In the genomic region with DNA sequence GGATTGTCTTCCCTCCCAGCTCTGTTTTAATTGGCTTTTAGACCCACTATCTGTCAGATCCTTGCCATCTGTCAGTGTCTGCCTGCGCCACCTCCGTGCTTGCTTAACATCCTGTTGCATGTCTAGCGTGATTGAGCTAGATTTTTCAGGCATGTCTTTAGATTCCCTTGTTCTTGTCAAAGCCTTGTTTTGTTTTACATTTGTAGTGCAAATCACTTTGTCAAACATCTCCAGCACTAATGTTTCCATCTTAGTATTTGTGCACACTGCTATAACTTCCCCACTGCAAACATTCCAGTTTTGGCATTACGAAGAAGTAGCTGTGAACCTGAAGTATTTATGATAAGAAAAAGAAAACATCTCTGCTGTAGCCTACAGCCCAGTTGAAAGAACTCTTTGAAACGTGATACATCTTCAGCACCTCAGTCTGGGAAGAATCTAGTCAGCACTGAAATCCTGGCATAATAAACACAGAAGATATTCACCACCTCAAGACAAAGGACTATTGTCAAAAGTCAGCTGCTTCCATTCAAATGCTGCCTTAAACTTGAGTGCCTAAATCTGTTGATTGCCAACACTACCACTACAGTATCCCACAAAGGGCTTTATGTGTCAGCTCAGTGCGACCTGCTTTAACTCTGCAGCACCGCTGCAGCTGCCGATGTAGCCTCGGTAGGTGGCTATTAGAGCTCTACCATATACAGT, we compare ENCODE assay signal across 1 cellular context.
TF ChIP-seq lines count a peak whose summit lies in the region.

No MANE protein-coding gene starts in this region.

TF ChIP-seq in HEK293, 187 proteins besides CTCF, POLR2A, EP300 and RAD21 (continued from another document and continues in another):
- TF ChIP-seq, protein P1, sequence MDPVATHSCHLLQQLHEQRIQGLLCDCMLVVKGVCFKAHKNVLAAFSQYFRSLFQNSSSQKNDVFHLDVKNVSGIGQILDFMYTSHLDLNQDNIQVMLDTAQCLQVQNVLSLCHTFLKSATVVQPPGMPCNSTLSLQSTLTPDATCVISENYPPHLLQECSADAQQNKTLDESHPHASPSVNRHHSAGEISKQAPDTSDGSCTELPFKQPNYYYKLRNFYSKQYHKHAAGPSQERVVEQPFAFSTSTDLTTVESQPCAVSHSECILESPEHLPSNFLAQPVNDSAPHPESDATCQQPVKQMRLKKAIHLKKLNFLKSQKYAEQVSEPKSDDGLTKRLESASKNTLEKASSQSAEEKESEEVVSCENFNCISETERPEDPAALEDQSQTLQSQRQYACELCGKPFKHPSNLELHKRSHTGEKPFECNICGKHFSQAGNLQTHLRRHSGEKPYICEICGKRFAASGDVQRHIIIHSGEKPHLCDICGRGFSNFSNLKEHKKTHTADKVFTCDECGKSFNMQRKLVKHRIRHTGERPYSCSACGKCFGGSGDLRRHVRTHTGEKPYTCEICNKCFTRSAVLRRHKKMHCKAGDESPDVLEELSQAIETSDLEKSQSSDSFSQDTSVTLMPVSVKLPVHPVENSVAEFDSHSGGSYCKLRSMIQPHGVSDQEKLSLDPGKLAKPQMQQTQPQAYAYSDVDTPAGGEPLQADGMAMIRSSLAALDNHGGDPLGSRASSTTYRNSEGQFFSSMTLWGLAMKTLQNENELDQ (tag by site-specific recombination; IDR thresholded peaks at IDR 0.05; ENCODE audit: low read depth) = no peak
- TF ChIP-seq ZNF707 (tag by site-specific recombination; IDR thresholded peaks at IDR 0.05) (no peak), ZNF426 (tag by site-specific recombination; IDR thresholded peaks at IDR 0.05) (no peak), SP3 (tag by site-specific recombination; IDR thresholded peaks at IDR 0.05) (no peak), ZNF548 (tag by site-specific recombination; IDR thresholded peaks at IDR 0.05) (no peak), RBAK (tag by site-specific recombination; IDR thresholded peaks at IDR 0.05) (no peak), KLF8 (tag by site-specific recombination; IDR thresholded peaks at IDR 0.05) (0 out of 2 replicates have a peak, but pooled peaks have one; percentile 37), ZNF473 (tag by site-specific recombination; IDR thresholded peaks at IDR 0.05) (no peak), ZNF169 (tag by site-specific recombination; IDR thresholded peaks at IDR 0.05) (no peak), IKZF3 (tag by site-specific recombination; IDR thresholded peaks at IDR 0.05) (peak; percentile 73; the same call in 1 of the 2 replicates), ZNF37A (tag by site-specific recombination; IDR thresholded peaks at IDR 0.05) (no peak), TCF7L2 (IDR thresholded peaks at IDR 0.05; ENCODE audit: borderline replicate concordance, low read depth, low read length) (peak; percentile 81), GLIS1 (tag by site-specific recombination; IDR thresholded peaks at IDR 0.05) (0 out of 2 replicates have a peak, but pooled peaks have one; percentile 4), ZNF16 (tag by site-specific recombination; IDR thresholded peaks at IDR 0.05; ENCODE audit: low read depth) (no peak), ZNF335 (tag by site-specific recombination; conservative IDR thresholded peaks at IDR 0.05) (peak; percentile 82), OSR2 (tag by site-specific recombination; IDR thresholded peaks at IDR 0.05) (peak; percentile 94), ZNF114 (tag by site-specific recombination; IDR thresholded peaks at IDR 0.05) (no peak), SP7 (tag by site-specific recombination; IDR thresholded peaks at IDR 0.05) (peak; percentile 17; the same call in 1 of the 2 replicates), TRIM28 (IDR thresholded peaks at IDR 0.05; ENCODE audit: borderline replicate concordance, low read length) (peak; percentile 84), ZNF501 (tag by site-specific recombination; IDR thresholded peaks at IDR 0.05) (peak; percentile 26; the same call in 1 of the 2 replicates), ZNF394 (tag by site-specific recombination; IDR thresholded peaks at IDR 0.05; ENCODE audit: borderline replicate concordance) (peak; percentile 79; the same call in 1 of the 2 replicates), ZNF341 (tag by site-specific recombination; IDR thresholded peaks at IDR 0.05; ENCODE audit: low read depth) (peak; percentile 50), ZXDB (tag by site-specific recombination; IDR thresholded peaks at IDR 0.05) (peak; percentile 72; the same call in 1 of the 2 replicates), PRDM1 (tag by site-specific recombination; IDR thresholded peaks at IDR 0.05) (no peak), ZBTB17 (tag by site-specific recombination; IDR thresholded peaks at IDR 0.05) (peak; percentile 80), ZBTB8A (tag by site-specific recombination; IDR thresholded peaks at IDR 0.05) (peak; percentile 48; the same call in 1 of the 2 replicates), SCRT2 (tag by site-specific recombination; IDR thresholded peaks at IDR 0.05) (peak; percentile 97), ZNF223 (tag by site-specific recombination; IDR thresholded peaks at IDR 0.05) (peak; percentile 84; the same call in 1 of the 2 replicates), ZNF792 (tag by site-specific recombination; IDR thresholded peaks at IDR 0.05) (no peak)
- TF ChIP-seq, protein P2, sequence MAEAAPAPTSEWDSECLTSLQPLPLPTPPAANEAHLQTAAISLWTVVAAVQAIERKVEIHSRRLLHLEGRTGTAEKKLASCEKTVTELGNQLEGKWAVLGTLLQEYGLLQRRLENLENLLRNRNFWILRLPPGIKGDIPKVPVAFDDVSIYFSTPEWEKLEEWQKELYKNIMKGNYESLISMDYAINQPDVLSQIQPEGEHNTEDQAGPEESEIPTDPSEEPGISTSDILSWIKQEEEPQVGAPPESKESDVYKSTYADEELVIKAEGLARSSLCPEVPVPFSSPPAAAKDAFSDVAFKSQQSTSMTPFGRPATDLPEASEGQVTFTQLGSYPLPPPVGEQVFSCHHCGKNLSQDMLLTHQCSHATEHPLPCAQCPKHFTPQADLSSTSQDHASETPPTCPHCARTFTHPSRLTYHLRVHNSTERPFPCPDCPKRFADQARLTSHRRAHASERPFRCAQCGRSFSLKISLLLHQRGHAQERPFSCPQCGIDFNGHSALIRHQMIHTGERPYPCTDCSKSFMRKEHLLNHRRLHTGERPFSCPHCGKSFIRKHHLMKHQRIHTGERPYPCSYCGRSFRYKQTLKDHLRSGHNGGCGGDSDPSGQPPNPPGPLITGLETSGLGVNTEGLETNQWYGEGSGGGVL (tag by site-specific recombination; IDR thresholded peaks at IDR 0.05) = no peak
- TF ChIP-seq, protein P3, sequence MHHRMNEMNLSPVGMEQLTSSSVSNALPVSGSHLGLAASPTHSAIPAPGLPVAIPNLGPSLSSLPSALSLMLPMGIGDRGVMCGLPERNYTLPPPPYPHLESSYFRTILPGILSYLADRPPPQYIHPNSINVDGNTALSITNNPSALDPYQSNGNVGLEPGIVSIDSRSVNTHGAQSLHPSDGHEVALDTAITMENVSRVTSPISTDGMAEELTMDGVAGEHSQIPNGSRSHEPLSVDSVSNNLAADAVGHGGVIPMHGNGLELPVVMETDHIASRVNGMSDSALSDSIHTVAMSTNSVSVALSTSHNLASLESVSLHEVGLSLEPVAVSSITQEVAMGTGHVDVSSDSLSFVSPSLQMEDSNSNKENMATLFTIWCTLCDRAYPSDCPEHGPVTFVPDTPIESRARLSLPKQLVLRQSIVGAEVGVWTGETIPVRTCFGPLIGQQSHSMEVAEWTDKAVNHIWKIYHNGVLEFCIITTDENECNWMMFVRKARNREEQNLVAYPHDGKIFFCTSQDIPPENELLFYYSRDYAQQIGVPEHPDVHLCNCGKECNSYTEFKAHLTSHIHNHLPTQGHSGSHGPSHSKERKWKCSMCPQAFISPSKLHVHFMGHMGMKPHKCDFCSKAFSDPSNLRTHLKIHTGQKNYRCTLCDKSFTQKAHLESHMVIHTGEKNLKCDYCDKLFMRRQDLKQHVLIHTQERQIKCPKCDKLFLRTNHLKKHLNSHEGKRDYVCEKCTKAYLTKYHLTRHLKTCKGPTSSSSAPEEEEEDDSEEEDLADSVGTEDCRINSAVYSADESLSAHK (tag by site-specific recombination; IDR thresholded peaks at IDR 0.05) = peak; percentile 68
- TF ChIP-seq, protein P4, sequence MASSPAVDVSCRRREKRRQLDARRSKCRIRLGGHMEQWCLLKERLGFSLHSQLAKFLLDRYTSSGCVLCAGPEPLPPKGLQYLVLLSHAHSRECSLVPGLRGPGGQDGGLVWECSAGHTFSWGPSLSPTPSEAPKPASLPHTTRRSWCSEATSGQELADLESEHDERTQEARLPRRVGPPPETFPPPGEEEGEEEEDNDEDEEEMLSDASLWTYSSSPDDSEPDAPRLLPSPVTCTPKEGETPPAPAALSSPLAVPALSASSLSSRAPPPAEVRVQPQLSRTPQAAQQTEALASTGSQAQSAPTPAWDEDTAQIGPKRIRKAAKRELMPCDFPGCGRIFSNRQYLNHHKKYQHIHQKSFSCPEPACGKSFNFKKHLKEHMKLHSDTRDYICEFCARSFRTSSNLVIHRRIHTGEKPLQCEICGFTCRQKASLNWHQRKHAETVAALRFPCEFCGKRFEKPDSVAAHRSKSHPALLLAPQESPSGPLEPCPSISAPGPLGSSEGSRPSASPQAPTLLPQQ (tag by site-specific recombination; IDR thresholded peaks at IDR 0.05) = peak; percentile 79
- TF ChIP-seq, protein P5, sequence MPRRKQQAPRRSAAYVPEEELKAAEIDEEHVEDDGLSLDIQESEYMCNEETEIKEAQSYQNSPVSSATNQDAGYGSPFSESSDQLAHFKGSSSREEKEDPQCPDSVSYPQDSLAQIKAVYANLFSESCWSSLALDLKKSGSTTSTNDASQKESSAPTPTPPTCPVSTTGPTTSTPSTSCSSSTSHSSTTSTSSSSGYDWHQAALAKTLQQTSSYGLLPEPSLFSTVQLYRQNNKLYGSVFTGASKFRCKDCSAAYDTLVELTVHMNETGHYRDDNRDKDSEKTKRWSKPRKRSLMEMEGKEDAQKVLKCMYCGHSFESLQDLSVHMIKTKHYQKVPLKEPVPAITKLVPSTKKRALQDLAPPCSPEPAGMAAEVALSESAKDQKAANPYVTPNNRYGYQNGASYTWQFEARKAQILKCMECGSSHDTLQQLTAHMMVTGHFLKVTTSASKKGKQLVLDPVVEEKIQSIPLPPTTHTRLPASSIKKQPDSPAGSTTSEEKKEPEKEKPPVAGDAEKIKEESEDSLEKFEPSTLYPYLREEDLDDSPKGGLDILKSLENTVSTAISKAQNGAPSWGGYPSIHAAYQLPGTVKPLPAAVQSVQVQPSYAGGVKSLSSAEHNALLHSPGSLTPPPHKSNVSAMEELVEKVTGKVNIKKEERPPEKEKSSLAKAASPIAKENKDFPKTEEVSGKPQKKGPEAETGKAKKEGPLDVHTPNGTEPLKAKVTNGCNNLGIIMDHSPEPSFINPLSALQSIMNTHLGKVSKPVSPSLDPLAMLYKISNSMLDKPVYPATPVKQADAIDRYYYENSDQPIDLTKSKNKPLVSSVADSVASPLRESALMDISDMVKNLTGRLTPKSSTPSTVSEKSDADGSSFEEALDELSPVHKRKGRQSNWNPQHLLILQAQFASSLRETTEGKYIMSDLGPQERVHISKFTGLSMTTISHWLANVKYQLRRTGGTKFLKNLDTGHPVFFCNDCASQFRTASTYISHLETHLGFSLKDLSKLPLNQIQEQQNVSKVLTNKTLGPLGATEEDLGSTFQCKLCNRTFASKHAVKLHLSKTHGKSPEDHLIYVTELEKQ (tag by site-specific recombination; IDR thresholded peaks at IDR 0.05; ENCODE audit: borderline replicate concordance) = peak; percentile 6; the same call in 1 of the 2 replicates
- TF ChIP-seq, protein P6, sequence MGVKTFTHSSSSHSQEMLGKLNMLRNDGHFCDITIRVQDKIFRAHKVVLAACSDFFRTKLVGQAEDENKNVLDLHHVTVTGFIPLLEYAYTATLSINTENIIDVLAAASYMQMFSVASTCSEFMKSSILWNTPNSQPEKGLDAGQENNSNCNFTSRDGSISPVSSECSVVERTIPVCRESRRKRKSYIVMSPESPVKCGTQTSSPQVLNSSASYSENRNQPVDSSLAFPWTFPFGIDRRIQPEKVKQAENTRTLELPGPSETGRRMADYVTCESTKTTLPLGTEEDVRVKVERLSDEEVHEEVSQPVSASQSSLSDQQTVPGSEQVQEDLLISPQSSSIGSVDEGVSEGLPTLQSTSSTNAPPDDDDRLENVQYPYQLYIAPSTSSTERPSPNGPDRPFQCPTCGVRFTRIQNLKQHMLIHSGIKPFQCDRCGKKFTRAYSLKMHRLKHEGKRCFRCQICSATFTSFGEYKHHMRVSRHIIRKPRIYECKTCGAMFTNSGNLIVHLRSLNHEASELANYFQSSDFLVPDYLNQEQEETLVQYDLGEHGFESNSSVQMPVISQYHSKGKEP (tag by site-specific recombination; IDR thresholded peaks at IDR 0.05) = peak; percentile 71
- TF ChIP-seq, protein P7, sequence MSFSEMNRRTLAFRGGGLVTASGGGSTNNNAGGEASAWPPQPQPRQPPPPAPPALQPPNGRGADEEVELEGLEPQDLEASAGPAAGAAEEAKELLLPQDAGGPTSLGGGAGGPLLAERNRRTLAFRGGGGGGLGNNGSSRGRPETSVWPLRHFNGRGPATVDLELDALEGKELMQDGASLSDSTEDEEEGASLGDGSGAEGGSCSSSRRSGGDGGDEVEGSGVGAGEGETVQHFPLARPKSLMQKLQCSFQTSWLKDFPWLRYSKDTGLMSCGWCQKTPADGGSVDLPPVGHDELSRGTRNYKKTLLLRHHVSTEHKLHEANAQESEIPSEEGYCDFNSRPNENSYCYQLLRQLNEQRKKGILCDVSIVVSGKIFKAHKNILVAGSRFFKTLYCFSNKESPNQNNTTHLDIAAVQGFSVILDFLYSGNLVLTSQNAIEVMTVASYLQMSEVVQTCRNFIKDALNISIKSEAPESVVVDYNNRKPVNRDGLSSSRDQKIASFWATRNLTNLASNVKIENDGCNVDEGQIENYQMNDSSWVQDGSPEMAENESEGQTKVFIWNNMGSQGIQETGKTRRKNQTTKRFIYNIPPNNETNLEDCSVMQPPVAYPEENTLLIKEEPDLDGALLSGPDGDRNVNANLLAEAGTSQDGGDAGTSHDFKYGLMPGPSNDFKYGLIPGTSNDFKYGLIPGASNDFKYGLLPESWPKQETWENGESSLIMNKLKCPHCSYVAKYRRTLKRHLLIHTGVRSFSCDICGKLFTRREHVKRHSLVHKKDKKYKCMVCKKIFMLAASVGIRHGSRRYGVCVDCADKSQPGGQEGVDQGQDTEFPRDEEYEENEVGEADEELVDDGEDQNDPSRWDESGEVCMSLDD (tag by site-specific recombination; IDR thresholded peaks at IDR 0.05) = no peak
- TF ChIP-seq, protein P8, sequence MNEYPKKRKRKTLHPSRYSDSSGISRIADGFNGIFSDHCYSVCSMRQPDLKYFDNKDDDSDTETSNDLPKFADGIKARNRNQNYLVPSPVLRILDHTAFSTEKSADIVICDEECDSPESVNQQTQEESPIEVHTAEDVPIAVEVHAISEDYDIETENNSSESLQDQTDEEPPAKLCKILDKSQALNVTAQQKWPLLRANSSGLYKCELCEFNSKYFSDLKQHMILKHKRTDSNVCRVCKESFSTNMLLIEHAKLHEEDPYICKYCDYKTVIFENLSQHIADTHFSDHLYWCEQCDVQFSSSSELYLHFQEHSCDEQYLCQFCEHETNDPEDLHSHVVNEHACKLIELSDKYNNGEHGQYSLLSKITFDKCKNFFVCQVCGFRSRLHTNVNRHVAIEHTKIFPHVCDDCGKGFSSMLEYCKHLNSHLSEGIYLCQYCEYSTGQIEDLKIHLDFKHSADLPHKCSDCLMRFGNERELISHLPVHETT (tag by site-specific recombination; IDR thresholded peaks at IDR 0.05) = no peak
